16 cellular contexts compared by ENCODE assay signal in the genomic region with DNA sequence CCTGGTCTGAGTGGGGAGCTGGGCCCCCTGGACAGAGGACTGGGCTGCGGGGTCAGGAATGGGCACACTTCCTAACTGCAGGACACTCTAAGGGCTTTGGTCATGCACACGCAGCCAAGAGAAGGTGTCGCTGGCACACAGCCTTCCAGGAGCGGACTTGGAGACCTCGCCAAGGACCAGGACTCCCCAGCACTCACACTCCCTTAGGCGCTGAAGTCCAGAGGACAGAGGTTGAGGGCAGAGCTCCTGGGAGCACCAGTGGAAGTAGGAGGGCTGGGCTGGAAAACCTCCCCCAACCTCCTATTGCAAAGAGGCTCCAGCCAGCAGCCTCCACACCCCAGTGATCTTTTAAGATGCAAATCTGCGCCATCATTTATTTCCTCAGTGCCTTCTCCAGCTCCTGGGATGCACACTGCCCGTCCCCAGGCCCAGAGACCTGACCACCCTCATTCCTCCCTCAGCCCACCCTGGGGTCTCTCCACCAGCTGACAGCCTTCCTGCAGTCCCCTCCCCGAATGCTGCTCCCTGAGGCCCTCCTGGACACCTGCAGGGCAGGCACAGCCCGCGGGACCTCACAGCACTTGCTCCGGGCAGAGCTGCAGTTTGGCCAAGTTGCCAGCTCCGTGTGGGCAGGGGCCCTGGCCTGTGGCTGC. TPM values are rescaled to one million over a fixed set of nuclear protein-coding genes. Genes with fewer than 3 reads are reported as not detected.
DNase-seq lines count a peak whose midpoint lies in the region; ATAC-seq and TF ChIP-seq lines count a peak whose summit lies in the region.
"Had no signal": no experiment of that assay in that cellular context is flagged by ENCODE, and none has a peak within 500 bp of the region (broad histone marks: within the 10 kb centered on the region; RNA-seq: fewer than 3 reads in every experiment).

No MANE protein-coding gene starts in this region.

- peak overlapping the region; percentile 17 for H3K4me3 ChIP-seq in endodermal cell (ENCODE audit: low read length)
- peak overlapping the region; percentile 52 for H3K4me3 ChIP-seq in neural cell (ENCODE audit: low read length)
- H3K4me3 ChIP-seq: adrenal gland had no signal

- peaks cover 77% of the 10 kb centered on the region for H3K27me3 Mint-ChIP-seq in H9 (ENCODE audit: low read depth)
- H3K27me3 Mint-ChIP-seq in endodermal cell (ENCODE audit: insufficient read depth) = peaks cover 90% of the 10 kb centered on the region

- H3K27ac ChIP-seq in H9 (ENCODE audit: insufficient read length, low read depth, low read length) = no peak overlapping the region
- no peak overlapping the region for H3K27ac ChIP-seq in endodermal cell (ENCODE audit: low read depth, low read length)
- H3K27ac ChIP-seq in neural cell (ENCODE audit: low read length) = no peak overlapping the region
- H3K27ac ChIP-seq: adrenal gland, VCaP had no signal

- H3K18ac ChIP-seq in H9 (ENCODE audit: insufficient read length, low read depth, low read length) = peak overlapping the region; percentile 15

- H3T11ph ChIP-seq in H9 (ENCODE audit: low read length) = no peak overlapping the region

- H3K27ac Mint-ChIP-seq in H9 (no peak overlapping the region), endodermal cell (no peak overlapping the region)

- H3K23me2 ChIP-seq in H9 (ENCODE audit: insufficient read length, low read depth, low read length, poor library complexity, severe bottlenecking) = peaks cover 38% of the 10 kb centered on the region

- no peak overlapping the region for H3K56ac ChIP-seq in H9 (ENCODE audit: insufficient read length, low read depth, low read length)

- H4K5ac ChIP-seq in H9 (ENCODE audit: insufficient read length, low read depth, low read length) = no peak overlapping the region

- TF ChIP-seq RAD21 in neural cell (conservative IDR thresholded peaks at IDR 0.05) = no peak

- peak; percentile 24 for DNase-seq in NCI-H1092 treated with DMSO at 0.1 percent for 48 hours (lab: John Stamatoyannopoulos, UW)
- no peak for DNase-seq in NCI-H1092 (lab: John Stamatoyannopoulos, UW)
- DNase-seq in H9 = peak; percentile 71
- peak; percentile 73 for DNase-seq in endodermal cell
- no peak for DNase-seq in activated CD4-positive, alpha-beta T cell treated with anti-CD3 and anti-CD28 coated beads for 1 hour
- DNase-seq in HK-2 (ENCODE audit: unreplicated experiment) = no peak
- DNase-seq: 8988T, activated T-cell treated with anti-CD3 and anti-CD28 coated beads for 4 hours had no signal

- no peak overlapping the region for H2AK5ac ChIP-seq in H9 (ENCODE audit: insufficient read length, low read length)

- no peak for TF ChIP-seq CTCF in H9 (conservative IDR thresholded peaks at IDR 0.05)
- TF ChIP-seq CTCF in endodermal cell (conservative IDR thresholded peaks at IDR 0.05) = no peak
- no peak for TF ChIP-seq CTCF in neural cell (IDR thresholded peaks at IDR 0.05; ENCODE audit: poor library complexity, severe bottlenecking)

- H2BK120ac ChIP-seq in H9 (ENCODE audit: low read depth, low read length, poor library complexity, severe bottlenecking) = no peak overlapping the region

- H3K27me3 ChIP-seq in H9 (ENCODE audit: insufficient read depth, low read length) (peaks cover 52% of the 10 kb centered on the region; the same call in 1 of the 2 replicates), endodermal cell (ENCODE audit: control insufficient read depth, insufficient read depth, low read length, poor library complexity, severe bottlenecking) (peaks cover 89% of the 10 kb centered on the region), neural cell (ENCODE audit: insufficient read depth, low read depth, low read length) (peaks cover 91% of the 10 kb centered on the region)

- H3K4ac ChIP-seq in H9 (ENCODE audit: low read depth, low read length) = no peak overlapping the region

- H2BK12ac ChIP-seq in H9 (ENCODE audit: insufficient read length, low read depth, low read length) = no peak overlapping the region

- H3K4me2 ChIP-seq in H9 (ENCODE audit: insufficient read depth, insufficient read length, low read length) (peak overlapping the region; percentile 39), neural cell (ENCODE audit: low read length) (no peak overlapping the region)

- no peak overlapping the region for H2BK5ac ChIP-seq in H9 (ENCODE audit: insufficient read length, low read length)

- ATAC-seq in HG03439 (IDR thresholded peaks at IDR 0.05; ENCODE audit: unreplicated experiment) = no peak

- H3K9ac ChIP-seq in H9 (ENCODE audit: extremely low read depth, insufficient read length, low read length) (no peak overlapping the region), endodermal cell (ENCODE audit: extremely low read depth, low read length, poor library complexity, severe bottlenecking) (no peak overlapping the region), neural cell (ENCODE audit: low read length) (no peak overlapping the region)

- peak overlapping the region; percentile 54 to 73 for H3K4me3 Mint-ChIP-seq in H9
- peak overlapping the region; percentile 43 for H3K4me3 Mint-ChIP-seq in endodermal cell
- H3K4me3 Mint-ChIP-seq: neural crest cell had no signal

- no peaks in the 10 kb centered on the region for H3K79me1 ChIP-seq in H9 (ENCODE audit: insufficient read depth, low read depth, low read length, poor library complexity, severe bottlenecking)

- no peak overlapping the region for H2BK20ac ChIP-seq in H9 (ENCODE audit: low read depth, low read length, poor library complexity, severe bottlenecking)

- TF ChIP-seq EP300 in neural cell (conservative IDR thresholded peaks at IDR 0.05; ENCODE audit: poor library complexity, severe bottlenecking) = no peak

- no peak overlapping the region for H2AFZ ChIP-seq in H9 (ENCODE audit: low read length)
- no peak overlapping the region for H2AFZ ChIP-seq in neural cell (ENCODE audit: low read depth, low read length)

- no peaks in the 10 kb centered on the region for H3K36me3 ChIP-seq in endodermal cell (ENCODE audit: control insufficient read depth, insufficient read depth, low read length)
- H3K36me3 ChIP-seq in neural cell (ENCODE audit: insufficient read depth, low read length) = no peaks in the 10 kb centered on the region
- H3K36me3 ChIP-seq: adrenal gland had no signal

- H3K9me3 Mint-ChIP-seq in H9 = no peaks in the 10 kb centered on the region
- H3K9me3 Mint-ChIP-seq in endodermal cell = peaks cover 10% of the 10 kb centered on the region
- H3K9me3 Mint-ChIP-seq: neural crest cell had no signal

- no peaks in the 10 kb centered on the region for H3K9me3 ChIP-seq in H9 (ENCODE audit: control insufficient read depth, low read depth, low read length)
- H3K9me3 ChIP-seq in endodermal cell (ENCODE audit: control insufficient read depth, low read length) = peaks cover 6% of the 10 kb centered on the region
- no peaks in the 10 kb centered on the region for H3K9me3 ChIP-seq in neural cell (ENCODE audit: low read length)
- H3K9me3 ChIP-seq: adrenal gland had no signal

- H3F3A ChIP-seq in neural cell (ENCODE audit: insufficient read depth, low read length, poor library complexity, severe bottlenecking) = no peaks in the 10 kb centered on the region

- no peak overlapping the region for H3K23ac ChIP-seq in H9 (ENCODE audit: insufficient read length, low read depth, low read length)

- peak overlapping the region; percentile 62; the same call in 1 of the 2 replicates for H3K14ac ChIP-seq in H9 (ENCODE audit: insufficient read depth, low read length)

- H3K9me2 ChIP-seq in neural cell (ENCODE audit: insufficient read depth, low read length) = no peaks in the 10 kb centered on the region

- no CpG with 5 or more reads among the region's 13 CpGs for WGBS in H9 (ENCODE audit: extremely low coverage, insufficient read length, low lambda C conversion rate)
- 4% methylated on average over 4 to 13 of the region's 13 CpGs for WGBS in endodermal cell (ENCODE audit: insufficient coverage in 1 of 2, insufficient read length in 1 of 2), 2 experiments

- no peak overlapping the region for H2BK15ac ChIP-seq in H9 (ENCODE audit: low read depth, low read length)

- H3K36me3 Mint-ChIP-seq in H9 (ENCODE audit: insufficient read depth in 1 of 3, low read depth in 3 of 3) = no peaks in the 10 kb centered on the region; a peak in 1 of 7 replicates
- no peaks in the 10 kb centered on the region for H3K36me3 Mint-ChIP-seq in endodermal cell (ENCODE audit: low read depth)

- H4K20me1 ChIP-seq in H9 (ENCODE audit: control insufficient read depth, insufficient read depth, insufficient read length) (no peaks in the 10 kb centered on the region), neural cell (ENCODE audit: insufficient read depth) (no peaks in the 10 kb centered on the region)

- H3K4me1 ChIP-seq in H9 (ENCODE audit: insufficient read depth, low read length) (peaks cover 7% of the 10 kb centered on the region; the same call in 1 of the 2 replicates), endodermal cell (ENCODE audit: control insufficient read depth, insufficient read depth, low read length) (peaks cover 14% of the 10 kb centered on the region)
- H3K4me1 ChIP-seq: adrenal gland had no signal

- H3K79me2 ChIP-seq in H9 (ENCODE audit: insufficient read depth, low read length) (no peaks in the 10 kb centered on the region), neural cell (replicated peaks; ENCODE audit: insufficient read depth, low read length) (no peaks in the 10 kb centered on the region)

- no peak overlapping the region for H4K8ac ChIP-seq in H9 (replicated peaks; ENCODE audit: insufficient read length, low read depth, low read length)

- H3K4me1 Mint-ChIP-seq in H9 (peaks cover 71 to 79% of the 10 kb centered on the region in 2 experiments), endodermal cell (peaks cover 63% of the 10 kb centered on the region)

- no peak overlapping the region for H4K91ac ChIP-seq in H9 (ENCODE audit: insufficient read length, low read depth, low read length)

RNA-seq across cellular contexts. Expression of a gene that starts 3.0 kb away (rescaled TPM):
- total RNA-seq in H9 (2021) (1.2 and 1.3 TPM in 2 replicates), endodermal cell (1 to 10 TPM; 1.5 to 6.0 TPM)
- polyA plus RNA-seq in endodermal cell (2013, experiment 1 of 2) = 0.32 TPM
- 0.29 TPM for polyA plus RNA-seq in endodermal cell (2013, experiment 2 of 2)
- 0.19 TPM in 1 of 2 replicates, not detected in the other for polyA plus RNA-seq in neural cell
- polyA minus RNA-seq in neural cell = 0.24 TPM in 1 of 2 replicates, not detected in the other
- total RNA-seq: adrenal gland, epithelial cell of proximal tubule, neural crest cell, skeletal muscle tissue had no signal
- polyA plus RNA-seq: adrenal gland had no signal

RNA-seq across cellular contexts. Expression of a gene that starts 11.4 kb away (rescaled TPM):
- total RNA-seq in H9 (2021) = not detected in 2 replicates
- not detected for total RNA-seq in endodermal cell
- not detected for polyA plus RNA-seq in endodermal cell (2013, experiment 1 of 2)
- not detected for polyA plus RNA-seq in endodermal cell (2013, experiment 2 of 2)
- polyA plus RNA-seq in neural cell = not detected in 2 replicates
- not detected in 2 replicates for polyA minus RNA-seq in neural cell
- total RNA-seq: adrenal gland, epithelial cell of proximal tubule, liver, neural crest cell, skeletal muscle tissue had no signal
- polyA plus RNA-seq: adrenal gland, liver had no signal

RNA-seq across cellular contexts. Expression of a gene that starts 26.4 kb away (rescaled TPM):
- total RNA-seq in H9 (2021) (not detected in 2 replicates), endodermal cell (not detected)
- not detected for polyA plus RNA-seq in endodermal cell (2013, experiment 1 of 2)
- not detected for polyA plus RNA-seq in endodermal cell (2013, experiment 2 of 2)
- not detected in 2 replicates for polyA plus RNA-seq in neural cell
- not detected in 2 replicates for polyA minus RNA-seq in neural cell
- total RNA-seq: adrenal gland, epithelial cell of proximal tubule, liver, neural crest cell, skeletal muscle tissue had no signal
- polyA plus RNA-seq: adrenal gland, liver had no signal

RNA-seq across cellular contexts. Expression of a gene that starts 41.6 kb away (rescaled TPM):
- total RNA-seq in H9 (2021) (not detected in 2 replicates), endodermal cell (not detected)
- polyA plus RNA-seq in endodermal cell (2013, experiment 1 of 2) = not detected
- polyA plus RNA-seq in endodermal cell (2013, experiment 2 of 2) = not detected
- polyA plus RNA-seq in neural cell = not detected in 2 replicates
- polyA minus RNA-seq in neural cell = not detected in 2 replicates
- total RNA-seq: adrenal gland, epithelial cell of proximal tubule, liver, neural crest cell, skeletal muscle tissue had no signal
- polyA plus RNA-seq: adrenal gland, liver had no signal

RNA-seq across cellular contexts. Expression of a gene that starts 50.6 kb away (rescaled TPM):
- total RNA-seq in H9 (2021) (not detected in 2 replicates), endodermal cell (not detected)
- not detected for polyA plus RNA-seq in endodermal cell (2013, experiment 1 of 2)
- polyA plus RNA-seq in endodermal cell (2013, experiment 2 of 2) = not detected
- polyA plus RNA-seq in neural cell = not detected in 2 replicates
- polyA minus RNA-seq in neural cell = not detected in 2 replicates
- total RNA-seq: adrenal gland, epithelial cell of proximal tubule, liver, neural crest cell, skeletal muscle tissue had no signal
- polyA plus RNA-seq: adrenal gland, liver had no signal

Comparison
In these comparisons a context has a peak if more than half of its experiments do, and no peak if none do; other contexts are left out.
1. DNase-seq: peak in NCI-H1092 treated with DMSO at 0.1 percent for 48 hours (single experiment), H9 (single experiment) and endodermal cell (single experiment); none in NCI-H1092 (single experiment), activated CD4-positive, alpha-beta T cell treated with anti-CD3 and anti-CD28 coated beads for 1 hour (single experiment) and HK-2 (single experiment).